ENCODE assay signal across 14 cellular contexts in genomic region chr4:76373919-76374552, GRCh38. TPM values are rescaled to one million over a fixed set of nuclear protein-coding genes. Genes with fewer than 3 reads are reported as not detected.
DNase-seq lines count a peak whose midpoint lies in the region; ATAC-seq, FAIRE-seq and TF ChIP-seq lines count a peak whose summit lies in the region.
"Had no signal": no experiment of that assay in that cellular context is flagged by ENCODE, and none has a peak within 500 bp of the region (broad histone marks: within the 10 kb centered on the region; RNA-seq: fewer than 3 reads in every experiment).

No MANE protein-coding gene starts in this region.

- no peaks in the 10 kb centered on the region for H3K9me1 ChIP-seq in K562 (ENCODE audit: control insufficient read depth, insufficient read depth, low read length)
- no peaks in the 10 kb centered on the region for H3K9me1 ChIP-seq in keratinocyte (ENCODE audit: control insufficient read depth, extremely low read depth, insufficient read depth, low read length)

- peak; percentile 8 for DNase-seq in A172 (ENCODE audit: low spot score)
- DNase-seq in LNCaP clone FGC (ENCODE audit: low read depth): peak; percentile 95
- DNase-seq in K562 (ENCODE audit: extremely low read depth in 1 of 4, low spot score in 3 of 4): no peak
- DNase-seq in keratinocyte (ENCODE audit: low read depth, low spot score): no peak
- no peak for DNase-seq in CD8-positive, alpha-beta T cell
- no peak for DNase-seq in NCI-H2171 (lab: John Stamatoyannopoulos, UW)
- DNase-seq in psoas muscle: no peak
- DNase-seq: activated naive CD4-positive, alpha-beta T cell treated with anti-CD3 and anti-CD28 coated beads, Interleukin-2, amount 50 U/mL, for 16 hours; NCI-H1436 treated with DMSO at 0.1 percent for 48 hours; NCI-H524; T-helper 17 cell had no signal

- H3K27me3 ChIP-seq in K562 (ENCODE audit: control insufficient read depth in 2 of 2, insufficient read depth in 2 of 2, low read length in 2 of 2): no peaks in the 10 kb centered on the region
- peaks cover 3% of the 10 kb centered on the region for H3K27me3 ChIP-seq in keratinocyte (ENCODE audit: control insufficient read depth, extremely low read depth, insufficient read depth, low read length)
- H3K27me3 ChIP-seq in CD8-positive, alpha-beta T cell (ENCODE audit: insufficient read depth, low read length): no peaks in the 10 kb centered on the region
- H3K27me3 ChIP-seq in psoas muscle (ENCODE audit: insufficient read depth in 3 of 3, low read length in 2 of 3): no peaks in the 10 kb centered on the region

- in situ Hi-C loops in K562 (cut with MboI): no loop called here

- H3K4me1 ChIP-seq in K562 (replicated peaks in 1 of 2; ENCODE audit: control insufficient read depth in 2 of 2, insufficient read depth in 2 of 2, low read length in 2 of 2): peaks cover 0 to 7% of the 10 kb centered on the region in 2 experiments; a peak in 1 of 5 replicates
- H3K4me1 ChIP-seq in keratinocyte (ENCODE audit: control insufficient read depth, extremely low read depth, insufficient read depth, low read length): peaks cover 3% of the 10 kb centered on the region
- no peaks in the 10 kb centered on the region for H3K4me1 ChIP-seq in CD8-positive, alpha-beta T cell (ENCODE audit: insufficient read depth, low read length)
- no peaks in the 10 kb centered on the region for H3K4me1 ChIP-seq in psoas muscle

- no peaks in the 10 kb centered on the region for H4K20me1 ChIP-seq in K562 (replicated peaks; ENCODE audit: control insufficient read depth, insufficient read depth, low read length)
- no peaks in the 10 kb centered on the region for H4K20me1 ChIP-seq in keratinocyte (ENCODE audit: control insufficient read depth, extremely low read depth, insufficient read depth, low read length)

- TF ChIP-seq CTCF in LNCaP clone FGC (IDR thresholded peaks at IDR 0.05; ENCODE audit: control insufficient read depth, extremely low read depth, insufficient read depth) (no peak), K562 (IDR thresholded peaks at IDR 0.05 in 2 of 3, conservative IDR thresholded peaks at IDR 0.05 in 1 of 3; ENCODE audit: insufficient read depth in 2 of 3, low read depth in 1 of 3, low read length in 3 of 3) (no peak), keratinocyte (optimal IDR thresholded peaks at IDR 0.05 in 1 of 3, IDR thresholded peaks at IDR 0.05 in 1 of 3, conservative IDR thresholded peaks at IDR 0.05 in 1 of 3; ENCODE audit: extremely low read depth in 1 of 3, insufficient read depth in 2 of 3, low read length in 3 of 3) (no peak), psoas muscle (IDR thresholded peaks at IDR 0.05) (no peak)
- no peak for TF ChIP-seq CTCF in CD8-positive, alpha-beta T cell (IDR thresholded peaks at IDR 0.05)

- no peaks in the 10 kb centered on the region for H3K27me3 Mint-ChIP-seq in CD8-positive, alpha-beta T cell (ENCODE audit: low read depth)

- dilution Hi-C loops in keratinocyte (cut with MboI; ENCODE audit: extremely low pct_ligation_motif_present, low sequenced_read_pairs): no loop called here

- H3K79me2 ChIP-seq in K562 (ENCODE audit: control insufficient read depth, insufficient read depth, low read length): no peaks in the 10 kb centered on the region
- H3K79me2 ChIP-seq in keratinocyte (ENCODE audit: control insufficient read depth, insufficient read depth, low read length): no peaks in the 10 kb centered on the region

- H3K36me3 ChIP-seq in K562 (ENCODE audit: control insufficient read depth, insufficient read depth, low read length) (no peaks in the 10 kb centered on the region), keratinocyte (ENCODE audit: control insufficient read depth in 2 of 2, extremely low read depth in 1 of 2, insufficient read depth in 2 of 2, low read length in 2 of 2) (no peaks in the 10 kb centered on the region), psoas muscle (ENCODE audit: insufficient read depth in 1 of 2, low read depth in 1 of 2) (no peaks in the 10 kb centered on the region)
- no peaks in the 10 kb centered on the region for H3K36me3 ChIP-seq in CD8-positive, alpha-beta T cell (ENCODE audit: insufficient read depth, low read length)

- FAIRE-seq in K562 (lab: Jason Lieb, UNC) (peak; percentile 11), keratinocyte (lab: Jason Lieb, UNC) (peak; percentile 9)
- FAIRE-seq: D721Med had no signal

- ATAC-seq in K562 (no peak), HG02610 (IDR thresholded peaks at IDR 0.05; ENCODE audit: unreplicated experiment) (no peak), psoas muscle (no peak)
- ATAC-seq in CD8-positive, alpha-beta T cell: no peak
- ATAC-seq: T-helper 17 cell had no signal

- no peak overlapping the region for H3K27ac ChIP-seq in K562 (ENCODE audit: extremely low read depth, low read depth, low read length)
- H3K27ac ChIP-seq in keratinocyte (ENCODE audit: control insufficient read depth, insufficient read depth, low read length): no peak overlapping the region
- no peak overlapping the region for H3K27ac ChIP-seq in CD8-positive, alpha-beta T cell (ENCODE audit: low read depth, low read length)
- no peak overlapping the region for H3K27ac ChIP-seq in psoas muscle

- no peak overlapping the region for H3K4me3 Mint-ChIP-seq in CD8-positive, alpha-beta T cell
- H3K4me3 Mint-ChIP-seq: mesothelial cell of epicardium, T-helper 17 cell had no signal

- no peak overlapping the region for H3K9ac ChIP-seq in K562 (ENCODE audit: insufficient read depth in 1 of 2, low read depth in 2 of 2, low read length in 2 of 2)
- H3K9ac ChIP-seq in keratinocyte (ENCODE audit: control insufficient read depth, extremely low read depth, insufficient read depth, low read length): no peak overlapping the region

- no peaks in the 10 kb centered on the region for H3K36me3 Mint-ChIP-seq in CD8-positive, alpha-beta T cell
- H3K36me3 Mint-ChIP-seq: mesothelial cell of epicardium had no signal

- no peak overlapping the region for H3K27ac Mint-ChIP-seq in CD8-positive, alpha-beta T cell
- H3K27ac Mint-ChIP-seq: mesothelial cell of epicardium, T-helper 17 cell had no signal

- H3K4me3 ChIP-seq in LNCaP clone FGC (ENCODE audit: low read depth, low read length) (no peak overlapping the region), K562 (no peak overlapping the region), keratinocyte (ENCODE audit: control insufficient read depth in 2 of 3, extremely low read depth in 1 of 3, insufficient read depth in 2 of 3, low read depth in 1 of 3, low read length in 3 of 3) (no peak overlapping the region), psoas muscle (no peak overlapping the region)
- no peak overlapping the region for H3K4me3 ChIP-seq in CD8-positive, alpha-beta T cell (ENCODE audit: low read depth, low read length)

- POLR2A ChIA-PET in K562 (lab: Yijun Ruan, JAX): no interaction called here
- POLR2A ChIA-PET in CD8-positive, alpha-beta T cell (lab: Charles Lee): no interaction called here

- TF ChIP-seq RAD21 in K562 (CRISPR knock-in tag; conservative IDR thresholded peaks at IDR 0.05 in 1 of 2, IDR thresholded peaks at IDR 0.05 in 1 of 2): no peak

- WGBS in K562 (ENCODE audit: insufficient coverage, low coverage, missing lambda C conversion rate): 46% methylated on average over 6 of the region's 6 CpGs
- 49 to 65% (median 56%) methylated on average over 6 of the region's 6 CpGs for WGBS in psoas muscle, 3 donors

- no peaks in the 10 kb centered on the region for H3K4me1 Mint-ChIP-seq in CD8-positive, alpha-beta T cell (ENCODE audit: low read depth)
- H3K4me1 Mint-ChIP-seq: T-helper 17 cell had no signal

- H3K4me2 ChIP-seq in K562 (ENCODE audit: insufficient read depth, low read length) (no peak overlapping the region), keratinocyte (ENCODE audit: control insufficient read depth, extremely low read depth, insufficient read depth, low read depth, low read length) (no peak overlapping the region)

- TF ChIP-seq POLR2A in K562 (conservative IDR thresholded peaks at IDR 0.05): no peak

- H3K9me3 Mint-ChIP-seq in CD8-positive, alpha-beta T cell: no peaks in the 10 kb centered on the region
- H3K9me3 Mint-ChIP-seq: mesothelial cell of epicardium had no signal

- no peak for TF ChIP-seq EP300 in K562 (IDR thresholded peaks at IDR 0.05; ENCODE audit: low read length)

- H2AFZ ChIP-seq in K562 (ENCODE audit: low read depth, low read length) (no peak overlapping the region), keratinocyte (ENCODE audit: control insufficient read depth, low read length) (no peak overlapping the region)

- CTCF ChIA-PET in K562 (lab: Yijun Ruan, JAX; ENCODE audit: low intra/inter-chr PET ratio): no interaction called here
- CTCF ChIA-PET in CD8-positive, alpha-beta T cell (lab: Charles Lee): interaction anchor here (1.5 to 6.1 kb wide), 3 partner anchors 33 to 194 kb away, joined by 3 to 98 read pairs (median 12); no protein-coding TSS in a partner anchor

- H3K9me3 ChIP-seq in K562 (replicated peaks; ENCODE audit: control insufficient read depth, insufficient read depth, low read depth, low read length): no peaks in the 10 kb centered on the region
- no peaks in the 10 kb centered on the region for H3K9me3 ChIP-seq in keratinocyte (ENCODE audit: control insufficient read depth, low read depth, low read length)
- no peaks in the 10 kb centered on the region for H3K9me3 ChIP-seq in CD8-positive, alpha-beta T cell (ENCODE audit: low read length)
- H3K9me3 ChIP-seq in psoas muscle: no peaks in the 10 kb centered on the region

- intact Hi-C loops in K562 (cut with micrococcal nuclease) (loop anchor here (10.0 kb wide), 1 partner anchor 119 kb away; the partner anchor contains the start of gene FAM47E), psoas muscle (cut with DNase I) (no loop called here)
- intact Hi-C loops in CD8-positive, alpha-beta T cell (cut with DNase I, micrococcal nuclease): no loop called here

- BruUV-seq in K562 (replicated peaks; lab: Mats Ljungman, UMichigan): no TSS peak

RNA-seq across cellular contexts. Expression of gene CCDC158, which starts 46.9 kb away (rescaled TPM):
- not detected in 2 replicates for total RNA-seq in A172 (2014; rRNA removed; shearing (Covaris generic))
- total RNA-seq in K562 (2011; cell fraction: chromatin; rRNA removed; ENCODE audit: low replicate concordance): not detected in 2 replicates
- total RNA-seq in K562 (2011; cell fraction: nucleolus; rRNA removed): not detected in 2 replicates
- total RNA-seq in K562 (2011; cell fraction: nucleoplasm; rRNA removed): not detected in 2 replicates
- total RNA-seq in K562 (2014; rRNA removed): not detected in 2 replicates
- total RNA-seq in K562 (2014; rRNA removed; fragmentation: Illumina TruSeq; extraction: Trizol): not detected in 2 replicates
- not detected in 2 replicates for total RNA-seq in K562 (2015; rRNA removed; fragmentation: Illumina TruSeq; extraction: Trizol)
- not detected in 2 replicates for total RNA-seq in K562 (2021)
- polyA plus RNA-seq in K562 (2011; rRNA removed): not detected in 2 replicates
- not detected in 2 replicates for polyA plus RNA-seq in K562 (2011; cell fraction: cytosol; rRNA removed)
- polyA plus RNA-seq in K562 (2011; cell fraction: nucleus; rRNA removed): not detected in 2 replicates
- not detected in 2 replicates for polyA plus RNA-seq in K562 (2012)
- polyA plus RNA-seq in K562 (2014; fragmentation: Illumina TruSeq; extraction: Trizol): not detected in 2 replicates
- not detected for polyA plus RNA-seq in K562 (2014; fragmentation: Nextera tagmentation; extraction: Ambion mirVana)
- not detected in 2 replicates for polyA plus RNA-seq in K562 (2014; rRNA removed)
- polyA minus RNA-seq in K562 (2011; rRNA and poly(A)+ RNA removed): not detected in 2 replicates
- polyA minus RNA-seq in K562 (2011; cell fraction: cytosol; rRNA and poly(A)+ RNA removed): not detected in 2 replicates
- polyA minus RNA-seq in K562 (2011; cell fraction: nucleus; rRNA and poly(A)+ RNA removed): not detected in 2 replicates
- polyA plus RNA-seq in keratinocyte: 0.01 TPM in 1 of 3 replicates, not detected in the others
- polyA plus RNA-seq in keratinocyte (2011; ENCODE audit: low read depth): not detected
- polyA plus RNA-seq in keratinocyte (2011; cell fraction: cytosol; rRNA removed): 0.02 TPM in 1 of 2 replicates, not detected in the other
- 0.03 TPM in 1 of 2 replicates, not detected in the other for polyA plus RNA-seq in keratinocyte (2011; cell fraction: nucleus; rRNA removed)
- not detected in 2 replicates for polyA plus RNA-seq in keratinocyte (2012; ENCODE audit: low replicate concordance)
- not detected in 3 replicates for polyA minus RNA-seq in keratinocyte
- not detected for polyA minus RNA-seq in keratinocyte (2011; cell fraction: cytosol; rRNA and poly(A)+ RNA removed)
- polyA minus RNA-seq in keratinocyte (2011; cell fraction: nucleus; rRNA and poly(A)+ RNA removed): not detected in 2 replicates
- not detected for total RNA-seq in CD8-positive, alpha-beta T cell
- under 1 TPM in 3 of 4 donors, not detected in 1; 0.17 to 0.32 (median 0.17) TPM for total RNA-seq in psoas muscle
- polyA plus RNA-seq in psoas muscle: not detected
- total RNA-seq: mesothelial cell of epicardium, T-helper 17 cell had no signal

Comparison
In these comparisons a context has a peak if more than half of its experiments do, and no peak if none do; other contexts are left out.
1. DNase-seq: peak in A172 (single experiment) and LNCaP clone FGC (single experiment); none in K562 (0 of 4), keratinocyte (single experiment), CD8-positive, alpha-beta T cell (0 of 7), NCI-H2171 (single experiment) and psoas muscle (0 of 2).